ENCODE assay signal across 30 cellular contexts in the genomic region with DNA sequence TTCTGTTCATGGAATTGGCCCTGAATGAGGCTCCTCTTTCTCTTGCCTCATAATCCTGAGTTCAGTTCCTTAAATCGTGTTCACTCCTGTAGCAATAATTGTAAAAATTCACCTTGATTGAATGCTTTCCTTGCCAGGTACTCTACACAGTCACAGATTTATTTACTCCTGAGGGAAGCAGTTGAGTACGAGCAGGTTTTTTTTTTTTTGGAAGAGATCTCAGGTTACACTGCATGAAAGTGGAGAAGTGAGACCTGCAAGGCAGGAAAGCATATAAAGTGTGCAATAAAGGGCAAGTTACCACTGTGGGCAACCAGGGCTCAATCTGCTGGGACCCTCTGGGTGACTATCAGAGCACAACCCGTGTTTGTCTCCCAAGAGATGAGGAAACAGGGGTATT.
DNase-seq lines count a peak whose midpoint lies in the region; ATAC-seq, FAIRE-seq and TF ChIP-seq lines count a peak whose summit lies in the region.
"Had no signal": no experiment of that assay in that cellular context is flagged by ENCODE, and none has a peak within 500 bp of the region (broad histone marks: within the 10 kb centered on the region; RNA-seq: fewer than 3 reads in every experiment).

No MANE protein-coding gene starts in this region.

- H3K36me3 Mint-ChIP-seq in GM23338 (ENCODE audit: low read depth), result no peaks in the 10 kb centered on the region
- H3K36me3 Mint-ChIP-seq: CD8-positive, alpha-beta memory T cell; T-cell had no signal

- no peak overlapping the region for H3K56ac ChIP-seq in H1 (replicated peaks; ENCODE audit: insufficient read length, low read depth, low read length)

- H4K5ac ChIP-seq in H1 (ENCODE audit: insufficient read length, low read depth, low read length), result no peak overlapping the region

- no peaks in the 10 kb centered on the region for H4K20me1 ChIP-seq in GM23338 (replicated peaks; ENCODE audit: insufficient read depth)
- H4K20me1 ChIP-seq in H1 (replicated peaks in 1 of 2; ENCODE audit: control insufficient read depth in 1 of 2, insufficient read depth in 2 of 2, low read length in 2 of 2), result no peaks in the 10 kb centered on the region

- no peak overlapping the region for H2BK5ac ChIP-seq in H1 (ENCODE audit: low read depth, low read length)

- H3K9me3 Mint-ChIP-seq in GM23338, result peaks cover 2% of the 10 kb centered on the region; the same call in 1 of the 3 replicates
- H3K9me3 Mint-ChIP-seq: activated B cell treated with CpG ODN at 0.5 μM for 24 hours; activated CD4-positive, alpha-beta T cell treated with anti-CD3 and anti-CD28 coated beads, Interleukin-2, amount 10 ng/mL, durations not matched to agents 7 days and 5 days had no signal

- H3K27ac ChIP-seq in GM23338 (ENCODE audit: low read depth), result no peak overlapping the region
- H3K27ac ChIP-seq in H1 (ENCODE audit: low read depth, low read length), result no peak overlapping the region
- H3K27ac ChIP-seq in upper lobe of left lung, result no peak overlapping the region
- H3K27ac ChIP-seq: gastrocnemius medialis, lower lobe of right lung, Peyer's patch, psoas muscle, SJCRH30, tibial artery had no signal

- H3K36me3 ChIP-seq in GM23338 (ENCODE audit: insufficient read depth) (no peaks in the 10 kb centered on the region), H1 (ENCODE audit: control insufficient read depth in 2 of 4, insufficient read depth in 4 of 4, low read length in 3 of 4) (no peaks in the 10 kb centered on the region), upper lobe of left lung (no peaks in the 10 kb centered on the region)
- H3K36me3 ChIP-seq: BE2C, gastrocnemius medialis, lower lobe of right lung, MG63, Peyer's patch, SJCRH30, tibial artery had no signal

- H3K23ac ChIP-seq in H1 (ENCODE audit: insufficient read length), result no peak overlapping the region

- H3K18ac ChIP-seq in H1 (ENCODE audit: extremely low read depth, low read length), result no peak overlapping the region; the same call in 1 of the 2 replicates

- peak overlapping the region; percentile 43; the same call in 1 of the 2 replicates for H3K27ac Mint-ChIP-seq in GM23338
- H3K27ac Mint-ChIP-seq: activated B cell treated with CpG ODN at 0.5 μM for 24 hours; activated CD4-positive, alpha-beta T cell treated with anti-CD3 and anti-CD28 coated beads, Interleukin-2, amount 10 ng/mL, durations not matched to agents 7 days and 5 days; activated naive CD4-positive, alpha-beta T cell treated with anti-CD3 and anti-CD28 coated beads, Interleukin-2, amount 50 U/mL, for 72 hours; CD8-positive, alpha-beta memory T cell; naive thymus-derived CD8-positive, alpha-beta T cell; T-cell had no signal

- H2AK5ac ChIP-seq in H1 (ENCODE audit: low read depth, low read length), result no peak overlapping the region

- no peak overlapping the region for H3K4ac ChIP-seq in H1 (replicated peaks; ENCODE audit: insufficient read length, low read depth, low read length)

- H3F3A ChIP-seq in GM23338 (replicated peaks; ENCODE audit: low read depth), result no peaks in the 10 kb centered on the region

- TF ChIP-seq CTCF in GM23338 (conservative IDR thresholded peaks at IDR 0.05; ENCODE audit: low read depth in 2 of 2), result no peak
- TF ChIP-seq CTCF in H1 (IDR thresholded peaks at IDR 0.05; ENCODE audit: control extremely low read depth in 1 of 3, insufficient read depth in 1 of 3, low read depth in 1 of 3, low read length in 3 of 3), result no peak
- no peak for TF ChIP-seq CTCF in upper lobe of left lung (IDR thresholded peaks at IDR 0.05)

- H3K9ac ChIP-seq in H1 (replicated peaks in 1 of 4; ENCODE audit: extremely low read depth in 1 of 4, low read depth in 3 of 4, low read length in 3 of 4), result no peak overlapping the region; a peak in 1 of 7 replicates

- H3K27me3 ChIP-seq in GM23338 (ENCODE audit: insufficient read depth), result no peaks in the 10 kb centered on the region
- no peaks in the 10 kb centered on the region for H3K27me3 ChIP-seq in H1 (replicated peaks in 1 of 4; ENCODE audit: control insufficient read depth in 3 of 4, extremely low read depth in 1 of 4, insufficient read depth in 3 of 4, low read length in 3 of 4)
- H3K27me3 ChIP-seq in upper lobe of left lung, result no peaks in the 10 kb centered on the region
- H3K27me3 ChIP-seq: BE2C, gastrocnemius medialis, MG63, Peyer's patch had no signal

- TF ChIP-seq EP300 in H1 (IDR thresholded peaks at IDR 0.05; ENCODE audit: borderline replicate concordance in 1 of 2, low read depth in 2 of 2, low read length in 2 of 2) (no peak), upper lobe of left lung (IDR thresholded peaks at IDR 0.05) (no peak)

- peaks cover 5% of the 10 kb centered on the region; the same call in 1 of the 2 replicates for H3K4me1 ChIP-seq in GM23338 (ENCODE audit: insufficient read depth)
- H3K4me1 ChIP-seq in H1 (replicated peaks in 1 of 4; ENCODE audit: control insufficient read depth in 3 of 4, insufficient read depth in 4 of 4, low read length in 3 of 4), result peaks cover 0 to 4% (median 1%) of the 10 kb centered on the region in 4 experiments; a peak in 2 of 7 replicates
- H3K4me1 ChIP-seq in upper lobe of left lung, result no peaks in the 10 kb centered on the region
- H3K4me1 ChIP-seq: BE2C, gastrocnemius medialis, lower lobe of right lung, Peyer's patch, psoas muscle, SJCRH30, tibial artery had no signal

- H3K79me2 ChIP-seq in GM23338 (replicated peaks; ENCODE audit: insufficient read depth) (no peaks in the 10 kb centered on the region), H1 (ENCODE audit: control insufficient read depth in 1 of 2, insufficient read depth in 2 of 2, low read length in 2 of 2) (no peaks in the 10 kb centered on the region)

- H2AFZ ChIP-seq in GM23338, result peak overlapping the region; percentile 77; the same call in 1 of the 2 replicates
- H2AFZ ChIP-seq in H1 (ENCODE audit: low read length), result peak overlapping the region; percentile 94

- H3K9me3 ChIP-seq in H1 (ENCODE audit: insufficient read depth in 2 of 2, low read depth in 1 of 2, low read length in 1 of 2) (no peaks in the 10 kb centered on the region), upper lobe of left lung (no peaks in the 10 kb centered on the region)
- H3K9me3 ChIP-seq: BE2C, gastrocnemius medialis, lower lobe of right lung, MG63, Peyer's patch, psoas muscle, SJCRH30, tibial artery had no signal

- H3K14ac ChIP-seq in H1 (ENCODE audit: insufficient read length), result no peak overlapping the region

- no peak overlapping the region for H3K4me3 ChIP-seq in GM23338
- no peak overlapping the region for H3K4me3 ChIP-seq in H1 (ENCODE audit: extremely low read depth in 1 of 4, insufficient read depth in 2 of 4, low read depth in 3 of 4, low read length in 4 of 4)
- H3K4me3 ChIP-seq in upper lobe of left lung, result no peak overlapping the region
- H3K4me3 ChIP-seq: gastrocnemius medialis, lower lobe of right lung, MG63, Peyer's patch, psoas muscle, SJCRH30, tibial artery had no signal

- no peak overlapping the region for H4K91ac ChIP-seq in H1 (replicated peaks; ENCODE audit: insufficient read length, low read length)

- H2BK12ac ChIP-seq in H1 (ENCODE audit: low read depth, low read length), result no peak overlapping the region

- no peak for TF ChIP-seq RAD21 in H1 (IDR thresholded peaks at IDR 0.05 in 1 of 2, conservative IDR thresholded peaks at IDR 0.05 in 1 of 2; ENCODE audit: low read depth in 2 of 2, low read length in 2 of 2)

- H3K23me2 ChIP-seq in H1 (ENCODE audit: low read depth, low read length), result no peaks in the 10 kb centered on the region

- H3K27me3 Mint-ChIP-seq in GM23338 (ENCODE audit: insufficient read depth, low read depth, poor library complexity), result peaks cover 6% of the 10 kb centered on the region

- H3K4me3 Mint-ChIP-seq in GM23338, result no peak overlapping the region; the same call in 2 of the 3 replicates
- H3K4me3 Mint-ChIP-seq: activated B cell treated with CpG ODN at 0.5 μM for 24 hours; activated CD4-positive, alpha-beta T cell treated with anti-CD3 and anti-CD28 coated beads, Interleukin-2, amount 10 ng/mL, durations not matched to agents 7 days and 5 days; CD8-positive, alpha-beta memory T cell; naive thymus-derived CD8-positive, alpha-beta T cell; T-cell had no signal

- H2BK120ac ChIP-seq in H1 (replicated peaks; ENCODE audit: low read depth, low read length), result peak overlapping the region; percentile 13

- peaks cover 5% of the 10 kb centered on the region; the same call in 1 of the 2 replicates for H3K9me2 ChIP-seq in GM23338 (ENCODE audit: insufficient read depth)

- H2BK20ac ChIP-seq in H1 (ENCODE audit: low read length), result no peak overlapping the region

- H3K79me1 ChIP-seq in H1 (ENCODE audit: low read depth, low read length), result no peaks in the 10 kb centered on the region

- no peak overlapping the region for H4K8ac ChIP-seq in H1 (ENCODE audit: extremely low read depth, insufficient read depth, low read length)

- DNase-seq in DMS153 treated with DMSO at 0.1 percent for 48 hours (lab: John Stamatoyannopoulos, UW; ENCODE audit: unreplicated experiment) (peak; percentile 67), GM23338 (ENCODE audit: low spot score) (peak; percentile 20), NCI-H2171 treated with DMSO at 0.1 percent for 48 hours (lab: John Stamatoyannopoulos, UW) (peak; percentile 98), H1 (ENCODE audit: low read depth in 1 of 2, low spot score in 2 of 2) (no peak), upper lobe of left lung (no peak), GM12891 (ENCODE audit: insufficient read length, low spot score) (no peak), frontal cortex (ENCODE audit: low spot score in 2 of 2) (no peak)
- DNase-seq: activated B cell treated with CpG ODN at 0.5 μM for 24 hours; activated CD4-positive, alpha-beta T cell treated with anti-CD3 and anti-CD28 coated beads, Interleukin-2, amount 10 ng/mL, durations not matched to agents 7 days and 5 days; amygdala; BE2C; CD8-positive, alpha-beta memory T cell; DND-41; gastrocnemius medialis; KBM-7; lower lobe of right lung; MG63; naive thymus-derived CD8-positive, alpha-beta T cell; NCI-H1436; NCI-H2227 treated with DMSO at 0.1 percent for 48 hours; NCI-H748 treated with DMSO at 0.1 percent for 48 hours; nucleus accumbens; Peyer's patch; psoas muscle; SJCRH30; stimulated activated CD4-positive, alpha-beta T cell treated with anti-CD3 and anti-CD28 coated beads, Interleukin-4, amount 100 ng/mL, for 1 hour; T-cell; tibial artery had no signal

- 54% methylated on average over 3 of the region's 3 CpGs; no CpG with 5 or more reads in 1 of the 2 experiments for WGBS in H1 (ENCODE audit: extremely low coverage in 1 of 2, insufficient coverage in 1 of 2, insufficient read length in 1 of 2, insufficient replicate concordance in 2 of 2, low coverage in 1 of 2, low lambda C conversion rate in 2 of 2, missing lambda C conversion rate in 1 of 2), 2 experiments
- 20 to 31% methylated on average over 3 of the region's 3 CpGs for WGBS in upper lobe of left lung, 2 donors

- FAIRE-seq in H1 (lab: Jason Lieb, UNC) (no peak), GM12891 (lab: Jason Lieb, UNC) (no peak), frontal cortex (lab: Jason Lieb, UNC) (no peak)
- FAIRE-seq: endothelial cell of umbilical vein had no signal

- POLR2A ChIA-PET in H1 (lab: Charles Lee; ENCODE audit: partially characterized antibody), result no interaction called here

- ATAC-seq in GM23338 (peak; percentile 74), upper lobe of left lung (ENCODE audit: low FRiP score in 2 of 2) (no peak)
- ATAC-seq: activated naive CD4-positive, alpha-beta T cell treated with anti-CD3 and anti-CD28 coated beads, Interleukin-2, amount 50 U/mL, for 72 hours; gastrocnemius medialis; lower lobe of right lung; naive thymus-derived CD8-positive, alpha-beta T cell; psoas muscle; T-cell had no signal

- H3K4me2 ChIP-seq in GM23338 (peak overlapping the region; percentile 8; the same call in 1 of the 2 replicates), H1 (ENCODE audit: insufficient read depth in 1 of 2, low read depth in 2 of 2, low read length in 2 of 2) (no peak overlapping the region; a peak in 1 of 4 replicates)

- H2BK15ac ChIP-seq in H1 (ENCODE audit: low read length), result no peak overlapping the region; the same call in 1 of the 2 replicates

- peaks cover 17% of the 10 kb centered on the region for H3K4me1 Mint-ChIP-seq in GM23338
- H3K4me1 Mint-ChIP-seq: activated B cell treated with CpG ODN at 0.5 μM for 24 hours; activated CD4-positive, alpha-beta T cell treated with anti-CD3 and anti-CD28 coated beads, Interleukin-2, amount 10 ng/mL, durations not matched to agents 7 days and 5 days; CD8-positive, alpha-beta memory T cell; naive thymus-derived CD8-positive, alpha-beta T cell; T-cell had no signal

- TF ChIP-seq POLR2A in H1 (IDR thresholded peaks at IDR 0.05; ENCODE audit: control extremely low read depth in 1 of 2, low read depth in 2 of 2, low read length in 2 of 2) (no peak), upper lobe of left lung (IDR thresholded peaks at IDR 0.05) (no peak), GM12891 (IDR thresholded peaks at IDR 0.05; ENCODE audit: low read depth, low read length) (no peak)

- CTCF ChIA-PET in H1 (lab: Charles Lee; ENCODE audit: partially characterized antibody), result no interaction called here

Comparison
In these comparisons a context has a peak if more than half of its experiments do, and no peak if none do; other contexts are left out.
1. DNase-seq: peak in DMS153 treated with DMSO at 0.1 percent for 48 hours (single experiment), GM23338 (single experiment) and NCI-H2171 treated with DMSO at 0.1 percent for 48 hours (single experiment); none in H1 (0 of 2), upper lobe of left lung (0 of 2), GM12891 (single experiment) and frontal cortex (0 of 2).